Comparison of ENCODE assay signal across 2 cellular contexts in genomic region chr10:93182790-93183189, GRCh38.
A peak's percentile ranks its signal among the peaks of the same experiment; 100 is the strongest.
TF ChIP-seq lines count a peak whose summit lies in the region.

No MANE protein-coding gene starts in this region.

TF ChIP-seq in liver, 16 proteins besides CTCF, POLR2A, EP300 and RAD21 (continued from another document):
- peak; percentile 61 for TF ChIP-seq REST (IDR thresholded peaks at IDR 0.05)
- TF ChIP-seq GABPA (IDR thresholded peaks at IDR 0.05 in 1 of 2, conservative IDR thresholded peaks at IDR 0.05 in 1 of 2) = peak in 1 of 2 donors; percentile 28
- TF ChIP-seq TAF1 (conservative IDR thresholded peaks at IDR 0.05) = no peak
- peak; percentile 86 for TF ChIP-seq ZBTB33 (IDR thresholded peaks at IDR 0.05)
- peak; percentile 36 to 40 for TF ChIP-seq EGR1 (IDR thresholded peaks at IDR 0.05; ENCODE audit: low read depth in 2 of 2)
- TF ChIP-seq SP1 (IDR thresholded peaks at IDR 0.05) = peak; percentile 94
- peak; percentile 95 to 96 for TF ChIP-seq HNF4A (conservative IDR thresholded peaks at IDR 0.05)
- TF ChIP-seq ATF3 (IDR thresholded peaks at IDR 0.05) = peak; percentile 63
- TF ChIP-seq FOXA2 (IDR thresholded peaks at IDR 0.05) = peak; percentile 85
TF ChIP-seq in liver: peak in this region for 15.

TF ChIP-seq in HepG2, 621 proteins besides CTCF, POLR2A, EP300 and RAD21 (continued from another document):
- no peak for TF ChIP-seq ZNF18 (CRISPR knock-in tag; IDR thresholded peaks at IDR 0.05; ENCODE audit: insufficient replicate concordance)
- no peak for TF ChIP-seq TOE1 (CRISPR knock-in tag; IDR thresholded peaks at IDR 0.05)
- TF ChIP-seq FLYWCH1 (CRISPR knock-in tag; IDR thresholded peaks at IDR 0.05) = no peak
